Comparison of ENCODE assay signal across 9 cellular contexts in genomic region chr15:23629234-23629805, GRCh38. TPM values are rescaled to one million over a fixed set of nuclear protein-coding genes. Genes with fewer than 3 reads are reported as not detected.
DNase-seq lines count a peak whose midpoint lies in the region; ATAC-seq and TF ChIP-seq lines count a peak whose summit lies in the region.
"Had no signal": no experiment of that assay in that cellular context is flagged by ENCODE, and none has a peak within 500 bp of the region (broad histone marks: within the 10 kb centered on the region; RNA-seq: fewer than 3 reads in every experiment).

No MANE protein-coding gene starts in this region.

- H4K20me1 ChIP-seq in DOHH2 (ENCODE audit: control insufficient read depth, insufficient read depth, low read depth, low read length), result no peaks in the 10 kb centered on the region
- no peaks in the 10 kb centered on the region for H4K20me1 ChIP-seq in Loucy (ENCODE audit: insufficient read depth, low read length, poor library complexity, severe bottlenecking)

- no peak overlapping the region for H3K4me3 ChIP-seq in DOHH2 (ENCODE audit: low read length)
- no peak overlapping the region for H3K4me3 ChIP-seq in Loucy (ENCODE audit: low read length, poor library complexity, severe bottlenecking)
- no peak overlapping the region for H3K4me3 ChIP-seq in WI38 (ENCODE audit: low read depth, low read length)

- H3K79me2 ChIP-seq in DOHH2 (ENCODE audit: control insufficient read depth, low read length), result no peaks in the 10 kb centered on the region
- no peaks in the 10 kb centered on the region for H3K79me2 ChIP-seq in Loucy (ENCODE audit: insufficient read depth, low read length)

- H3K27me3 ChIP-seq in DOHH2 (ENCODE audit: control insufficient read depth, low read length) (no peaks in the 10 kb centered on the region), Loucy (ENCODE audit: insufficient read depth, low read length, poor library complexity, severe bottlenecking) (no peaks in the 10 kb centered on the region)

- H3K9me3 ChIP-seq in DOHH2 (ENCODE audit: control insufficient read depth, insufficient read depth, low read length) (no peaks in the 10 kb centered on the region), Loucy (ENCODE audit: insufficient read depth, low read depth, low read length) (no peaks in the 10 kb centered on the region)

- peak; percentile 2 to 18 for DNase-seq in lung microvascular endothelial cell (ENCODE audit: low read depth in 2 of 2)
- DNase-seq in middle frontal gyrus (ENCODE audit: extremely low spot score, low spot score), result no peak
- DNase-seq in activated gamma-delta T cell (lab: John Stamatoyannopoulos, UW), result no peak
- no peak for DNase-seq in hepatic stellate cell (ENCODE audit: low spot score)
- DNase-seq: activated B cell treated with CpG ODN at 0.5 μM for 24 hours had no signal

- peak; percentile 62 for TF ChIP-seq CTCF in DOHH2 (IDR thresholded peaks at IDR 0.05; ENCODE audit: low read depth, low read length, poor library complexity, severe bottlenecking)
- TF ChIP-seq CTCF in Loucy (conservative IDR thresholded peaks at IDR 0.05; ENCODE audit: low read length), result peak; percentile 73
- TF ChIP-seq CTCF in WI38 (IDR thresholded peaks at IDR 0.05; ENCODE audit: low read depth, low read length), result peak; percentile 17; the same call in 1 of the 2 replicates

- no peak overlapping the region for H3K4me2 ChIP-seq in DOHH2 (ENCODE audit: low read length)
- no peak overlapping the region for H3K4me2 ChIP-seq in Loucy (ENCODE audit: low read depth, low read length, poor library complexity, severe bottlenecking)

- H3K9me2 ChIP-seq in DOHH2 (replicated peaks; ENCODE audit: control insufficient read depth, low read length), result no peaks in the 10 kb centered on the region
- no peaks in the 10 kb centered on the region for H3K9me2 ChIP-seq in Loucy (replicated peaks; ENCODE audit: low read depth, low read length)

- H3K36me3 ChIP-seq in DOHH2 (ENCODE audit: control insufficient read depth, low read length), result no peaks in the 10 kb centered on the region
- H3K36me3 ChIP-seq in Loucy (ENCODE audit: insufficient read depth, low read length), result no peaks in the 10 kb centered on the region

- H3K4me1 ChIP-seq in DOHH2 (ENCODE audit: control insufficient read depth, low read length) (no peaks in the 10 kb centered on the region), Loucy (ENCODE audit: insufficient read depth, low read length, poor library complexity, severe bottlenecking) (no peaks in the 10 kb centered on the region)

- H2AFZ ChIP-seq in Loucy (ENCODE audit: low read length), result no peak overlapping the region

- no peak overlapping the region for H3K9ac ChIP-seq in Loucy (ENCODE audit: low read depth, low read length, poor library complexity, severe bottlenecking)

- H3K27ac ChIP-seq in DOHH2 (ENCODE audit: low read depth, low read length), result no peak overlapping the region

- no peak for ATAC-seq in HG03439 (IDR thresholded peaks at IDR 0.05; ENCODE audit: unreplicated experiment)

- H3F3A ChIP-seq in DOHH2 (ENCODE audit: control insufficient read depth, insufficient read depth) (no peaks in the 10 kb centered on the region), Loucy (ENCODE audit: low read depth) (no peaks in the 10 kb centered on the region)

RNA-seq across cellular contexts. Expression of gene MAGEL2, which starts 18.3 kb away (rescaled TPM):
- total RNA-seq in lung microvascular endothelial cell, result under 0.01 TPM in 1 of 2 replicates, not detected in the other
- total RNA-seq: activated B cell treated with CpG ODN at 0.5 μM for 24 hours had no signal

RNA-seq across cellular contexts. Expression of gene NDN, which starts 57.8 kb away (rescaled TPM):
- 25.3 and 26.8 TPM in 2 replicates for total RNA-seq in lung microvascular endothelial cell
- total RNA-seq: activated B cell treated with CpG ODN at 0.5 μM for 24 hours had no signal

Comparison
In these comparisons a context has a peak if more than half of its experiments do, and no peak if none do; other contexts are left out.
1. CTCF ChIP-seq: peak in every context shown above with its lines; median percentile 73 in Loucy; 62 in DOHH2; 17 in WI38.
2. DNase-seq: peak in lung microvascular endothelial cell (2 of 2); none in middle frontal gyrus (single experiment), activated gamma-delta T cell (single experiment) and hepatic stellate cell (single experiment).